19 cellular contexts compared by ENCODE assay signal in the genomic region with DNA sequence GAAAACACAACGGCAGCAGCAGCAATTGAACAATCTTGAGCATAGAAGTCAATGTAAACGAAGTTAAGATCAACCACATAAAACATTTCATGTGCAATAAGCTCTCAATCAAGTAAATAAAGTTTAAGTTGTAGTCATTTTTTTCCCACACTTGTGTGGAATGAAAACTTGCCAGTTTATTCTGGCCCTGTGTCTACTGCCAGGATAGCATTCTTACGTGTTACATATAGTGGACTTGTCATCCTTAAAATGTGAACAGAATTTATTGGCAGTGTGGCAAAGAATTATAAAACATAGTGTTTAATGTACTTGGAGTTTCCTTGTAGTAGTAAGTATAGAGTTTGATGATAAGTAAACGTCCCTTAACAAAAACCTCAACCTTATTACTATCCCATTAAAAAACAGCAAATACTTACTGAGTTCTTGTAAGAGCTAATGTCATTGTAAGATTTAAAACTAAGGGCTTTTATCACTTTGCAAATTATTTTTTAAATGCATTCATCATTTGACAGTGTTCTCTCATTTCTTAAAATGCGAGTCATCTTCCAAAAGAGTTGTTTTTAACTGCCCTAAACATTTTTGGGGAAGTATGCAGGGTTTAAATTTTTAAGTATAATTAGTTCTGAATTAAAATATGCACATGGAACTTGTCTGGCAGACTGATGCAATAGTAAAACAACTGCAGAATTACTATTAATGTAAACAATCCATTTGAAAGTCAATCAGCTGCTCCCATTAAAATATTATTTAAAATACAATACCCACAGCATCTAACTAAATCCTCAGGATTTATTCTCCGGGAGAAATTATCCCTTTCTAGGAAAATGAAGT. TPM values are rescaled to one million over a fixed set of nuclear protein-coding genes. Genes with fewer than 3 reads are reported as not detected.
DNase-seq lines count a peak whose midpoint lies in the region; ATAC-seq and TF ChIP-seq lines count a peak whose summit lies in the region.
"Had no signal": no experiment of that assay in that cellular context is flagged by ENCODE, and none has a peak within 500 bp of the region (broad histone marks: within the 10 kb centered on the region; RNA-seq: fewer than 3 reads in every experiment).

No MANE protein-coding gene starts in this region.

- H3K9me3 ChIP-seq in BLaER1 (no peaks in the 10 kb centered on the region), IMR-90 (ENCODE audit: control insufficient read depth, insufficient read depth, low read length) (no peaks in the 10 kb centered on the region), SJCRH30 (replicated peaks) (no peaks in the 10 kb centered on the region)

- dilution Hi-C loops in IMR-90 (cut with HindIII; ENCODE audit: low sequenced_read_pairs, unreplicated experiment): no loop called here

- no peak for TF ChIP-seq POLR2A in IMR-90 (IDR thresholded peaks at IDR 0.05; ENCODE audit: low read depth, low read length)

- no peak overlapping the region for H3K56ac ChIP-seq in IMR-90 (ENCODE audit: extremely low read depth, insufficient read depth, low read length)

- in situ Hi-C loops in IMR-90 (cut with MboI; ENCODE audit: low sequenced_read_pairs): no loop called here

- no CpG with 5 or more reads among the region's 6 CpGs for WGBS in IMR-90 (ENCODE audit: extremely low coverage in 2 of 2, insufficient read length in 1 of 2), 2 experiments

- H3K36me3 ChIP-seq in BLaER1: peaks cover 100% of the 10 kb centered on the region
- peaks cover 38% of the 10 kb centered on the region for H3K36me3 ChIP-seq in IMR-90 (ENCODE audit: control insufficient read depth, insufficient read depth, low read length)
- peaks cover 77% of the 10 kb centered on the region for H3K36me3 ChIP-seq in SJCRH30

- peaks cover 23% of the 10 kb centered on the region for H3K36me3 Mint-ChIP-seq in chondrocyte (ENCODE audit: low read depth)

- peak overlapping the region; percentile 86 for H3K27ac Mint-ChIP-seq in chondrocyte (ENCODE audit: unreplicated experiment)
- H3K27ac Mint-ChIP-seq: IgD-negative memory B cell; T-helper 1 cell treated with Interleukin-12 subunit alpha and Interleukin-12 subunit beta and Interleukin-4 antibody, amounts not matched to agents 30 μg/mL and 1 μg/mL, for 36 hours had no signal

- H3K27me3 ChIP-seq in BLaER1 (no peaks in the 10 kb centered on the region), IMR-90 (ENCODE audit: control insufficient read depth, insufficient read depth, low read length) (no peaks in the 10 kb centered on the region), SJCRH30 (no peaks in the 10 kb centered on the region)

- peak; percentile 31 for ATAC-seq in IMR-90 (ENCODE audit: low read depth)

- H3K9ac ChIP-seq in BLaER1: no peak overlapping the region
- H3K9ac ChIP-seq in IMR-90 (ENCODE audit: low read depth, low read length): no peak overlapping the region

- H3K4me3 Mint-ChIP-seq in chondrocyte (ENCODE audit: unreplicated experiment): no peak overlapping the region
- H3K4me3 Mint-ChIP-seq: IgD-negative memory B cell; naive B cell; T-helper 1 cell treated with Interleukin-12 subunit alpha and Interleukin-12 subunit beta and Interleukin-4 antibody, amounts not matched to agents 30 μg/mL and 1 μg/mL, for 36 hours had no signal

- H3K4me2 ChIP-seq in BLaER1 (peak overlapping the region; percentile 69; the same call in 1 of the 2 replicates), IMR-90 (ENCODE audit: low read depth, low read length) (no peak overlapping the region)

- no peak overlapping the region for H3K23ac ChIP-seq in IMR-90 (ENCODE audit: low read depth, low read length)

- H4K5ac ChIP-seq in IMR-90 (ENCODE audit: low read depth, low read length): no peak overlapping the region

- no peak overlapping the region for H2AFZ ChIP-seq in IMR-90 (replicated peaks; ENCODE audit: low read length, poor library complexity)

- no peak overlapping the region for H3K14ac ChIP-seq in IMR-90 (replicated peaks; ENCODE audit: low read depth, low read length)

- H2BK15ac ChIP-seq in IMR-90 (ENCODE audit: low read depth, low read length): no peak overlapping the region

- peak overlapping the region; percentile 23 for H2BK5ac ChIP-seq in IMR-90 (ENCODE audit: low read depth, low read length, poor library complexity, severe bottlenecking)

- no peaks in the 10 kb centered on the region for H3K9me3 Mint-ChIP-seq in chondrocyte (ENCODE audit: low read depth)
- H3K9me3 Mint-ChIP-seq: IgD-negative memory B cell; naive B cell; T-helper 1 cell treated with Interleukin-12 subunit alpha and Interleukin-12 subunit beta and Interleukin-4 antibody, amounts not matched to agents 30 μg/mL and 1 μg/mL, for 36 hours had no signal

- H3K4me1 Mint-ChIP-seq in chondrocyte (ENCODE audit: low read depth): peaks cover 46% of the 10 kb centered on the region

- CTCF ChIA-PET in IMR-90 (lab: Yijun Ruan, JAX): no interaction called here

- no peak for TF ChIP-seq RAD21 in IMR-90 (IDR thresholded peaks at IDR 0.05; ENCODE audit: low read length)

- no peaks in the 10 kb centered on the region for H3K27me3 Mint-ChIP-seq in chondrocyte (ENCODE audit: low read depth)
- H3K27me3 Mint-ChIP-seq: IgD-negative memory B cell, naive B cell had no signal

- peak; percentile 42 for DNase-seq in IMR-90
- no peak for DNase-seq in chondrocyte (ENCODE audit: low spot score)
- no peak for DNase-seq in activated CD4-positive, alpha-beta T cell treated with anti-CD3 and anti-CD28 coated beads for 1 hour
- no peak for DNase-seq in SJCRH30
- no peak for DNase-seq in DMS 273 (lab: John Stamatoyannopoulos, UW; ENCODE audit: unreplicated experiment)
- DNase-seq in effector CD4-positive, alpha-beta T cell: no peak
- DNase-seq: activated effector memory CD4-positive, alpha-beta T cell treated with Interleukin-2 at 50 U/mL for 16 hours; amygdala; foreskin fibroblast; hippocampal formation; naive B cell; NCI-H1930; posterior cingulate gyrus; stimulated activated CD4-positive, alpha-beta T cell treated with anti-CD3 and anti-CD28 coated beads, Interleukin-4, amount 100 ng/mL, for 1 hour; substantia nigra had no signal

- BruUV-seq in IMR-90 (replicated peaks; lab: Mats Ljungman, UMichigan): TSS peak; percentile 60

- no peak overlapping the region for H4K8ac ChIP-seq in IMR-90 (ENCODE audit: low read depth in 2 of 2, low read length in 2 of 2)

- no peak overlapping the region for H2BK20ac ChIP-seq in IMR-90 (ENCODE audit: low read depth, low read length)

- no peak overlapping the region for H2BK120ac ChIP-seq in IMR-90 (ENCODE audit: low read depth, low read length)

- TF ChIP-seq CTCF in 22Rv1 (IDR thresholded peaks at IDR 0.05) (no peak), IMR-90 (conservative IDR thresholded peaks at IDR 0.05; ENCODE audit: low read depth, low read length) (no peak), chondrocyte (IDR thresholded peaks at IDR 0.05) (no peak)

- H2AK5ac ChIP-seq in IMR-90 (ENCODE audit: low read depth, low read length): no peak overlapping the region

- peaks cover 4% of the 10 kb centered on the region; the same call in 1 of the 2 replicates for H3K9me1 ChIP-seq in IMR-90 (ENCODE audit: insufficient read depth, low read length)

- no peak overlapping the region for H2AK9ac ChIP-seq in IMR-90 (replicated peaks; ENCODE audit: low read depth, low read length, poor library complexity)

- H4K91ac ChIP-seq in IMR-90 (ENCODE audit: insufficient read depth, low read depth, low read length): no peak overlapping the region

- no peak overlapping the region for H3K4ac ChIP-seq in IMR-90 (ENCODE audit: low read depth, low read length)

- H3K4me1 ChIP-seq in BLaER1 (peaks cover 79% of the 10 kb centered on the region), IMR-90 (ENCODE audit: control insufficient read depth, insufficient read depth, low read length) (peaks cover 8% of the 10 kb centered on the region), SJCRH30 (no peaks in the 10 kb centered on the region)

- H3K79me1 ChIP-seq in IMR-90 (ENCODE audit: low read depth in 1 of 2, low read length in 2 of 2): peaks cover 7 to 19% of the 10 kb centered on the region in 2 experiments; a peak in 3 of 4 replicates

- H4K20me1 ChIP-seq in BLaER1 (peaks cover 96% of the 10 kb centered on the region), IMR-90 (ENCODE audit: insufficient read depth, low read length) (peaks cover 16% of the 10 kb centered on the region; the same call in 1 of the 2 replicates)

- intact Hi-C loops in IMR-90 (cut with micrococcal nuclease): no loop called here

- H3K4me3 ChIP-seq in BLaER1 (no peak overlapping the region), IMR-90 (ENCODE audit: insufficient read depth, low read depth, low read length) (no peak overlapping the region), SJCRH30 (no peak overlapping the region)

- POLR2A ChIA-PET in IMR-90 (lab: Charles Lee; ENCODE audit: unreplicated experiment): no interaction called here

- H3K27ac ChIP-seq in 22Rv1: peak overlapping the region; percentile 100
- no peak overlapping the region; the same call in 1 of the 2 replicates for H3K27ac ChIP-seq in BLaER1
- H3K27ac ChIP-seq in IMR-90 (ENCODE audit: insufficient read depth, low read length): peak overlapping the region; percentile 29; the same call in 1 of the 2 replicates
- no peak overlapping the region for H3K27ac ChIP-seq in SJCRH30

- no peak overlapping the region for H3K18ac ChIP-seq in IMR-90 (ENCODE audit: low read depth, low read length)

TF ChIP-seq in IMR-90, 13 proteins besides CTCF, POLR2A, EP300 and RAD21 (continues in another document):
- no peak for TF ChIP-seq USF2 (IDR thresholded peaks at IDR 0.05; ENCODE audit: low read depth, low read length)
- TF ChIP-seq RFX5 (IDR thresholded peaks at IDR 0.05; ENCODE audit: low read depth, low read length): no peak
- TF ChIP-seq NFE2L2 (IDR thresholded peaks at IDR 0.05; ENCODE audit: low read depth, low read length): no peak
- no peak for TF ChIP-seq SMC3 (IDR thresholded peaks at IDR 0.05; ENCODE audit: low read depth, low read length)

RNA-seq across cellular contexts. Expression of gene COX20, which starts 7.9 kb away (rescaled TPM):
- total RNA-seq in IMR-90 (2012; rRNA removed) (13.3 and 26.9 TPM in 2 replicates), chondrocyte (31.6 to 36.6 TPM (median 33.6 TPM) in 3 replicates)
- 27.0 and 27.5 TPM in 2 replicates for polyA plus RNA-seq in IMR-90 (2012; rRNA removed)
- 4.6 and 8.8 TPM in 2 replicates for polyA plus RNA-seq in IMR-90 (2012; cell fraction: cytosol; rRNA removed)
- polyA plus RNA-seq in IMR-90 (2012; cell fraction: nucleus; rRNA removed; ENCODE audit: low replicate concordance): 1.7 and 15.7 TPM in 2 replicates
- 23.9 and 33.5 TPM in 2 replicates for total RNA-seq in SJCRH30 (2014; rRNA removed; shearing (Covaris generic))

RNA-seq across cellular contexts. Expression of gene HNRNPU, which starts 21.0 kb away (rescaled TPM):
- total RNA-seq in IMR-90 (2012; rRNA removed) (151 and 343 TPM in 2 replicates), chondrocyte (223 to 285 TPM (median 226 TPM) in 3 replicates)
- polyA plus RNA-seq in IMR-90 (2012; rRNA removed): 144 and 169 TPM in 2 replicates
- polyA plus RNA-seq in IMR-90 (2012; cell fraction: cytosol; rRNA removed): 41.1 and 87.3 TPM in 2 replicates
- 31.2 and 90.2 TPM in 2 replicates for polyA plus RNA-seq in IMR-90 (2012; cell fraction: nucleus; rRNA removed; ENCODE audit: low replicate concordance)
- total RNA-seq in SJCRH30 (2014; rRNA removed; shearing (Covaris generic)): 595 and 602 TPM in 2 replicates

Comparison
In these comparisons a context has a peak if more than half of its experiments do, and no peak if none do; other contexts are left out.
1. H3K27ac ChIP-seq: peak in 22Rv1 (single experiment) and IMR-90 (single experiment); none in BLaER1 (single experiment) and SJCRH30 (single experiment).